7 cellular contexts compared by ENCODE assay signal in genomic region chr2:242071378-242071777, GRCh38.
A peak's percentile ranks its signal among the peaks of the same experiment; 100 is the strongest.
DNase-seq lines count a peak whose midpoint lies in the region; TF ChIP-seq lines count a peak whose summit lies in the region.
"Not testable (repeated sequence)": the region's sequence is repeated elsewhere in the genome, so short reads cannot be mapped to it uniquely, and the experiment has no call there.

No MANE protein-coding gene starts in this region.

- not testable (repeated sequence) for H3K27me3 ChIP-seq in layer of hippocampus (ENCODE audit: control insufficient read depth, insufficient read depth, low read length)

- not testable (repeated sequence) for H3K36me3 Mint-ChIP-seq in progenitor cell of endocrine pancreas (ENCODE audit: insufficient read depth)

- TF ChIP-seq CTCF in progenitor cell of endocrine pancreas (IDR thresholded peaks at IDR 0.05; ENCODE audit: unreplicated experiment): not testable (repeated sequence)

- H3K27me3 Mint-ChIP-seq in progenitor cell of endocrine pancreas: peaks cover 14% of the 10 kb centered on the region

- H3K27ac Mint-ChIP-seq in progenitor cell of endocrine pancreas: peak overlapping the region; percentile 85

- not testable (repeated sequence) for H3K9me3 Mint-ChIP-seq in progenitor cell of endocrine pancreas (ENCODE audit: low read depth)

- peaks cover 22% of the 10 kb centered on the region for H3K4me1 Mint-ChIP-seq in progenitor cell of endocrine pancreas (ENCODE audit: low read depth)

- peak overlapping the region; percentile 14 for H3K4me3 Mint-ChIP-seq in progenitor cell of endocrine pancreas (ENCODE audit: low read depth)

- H3K27ac ChIP-seq in angular gyrus (ENCODE audit: low read depth, low read length) (peak overlapping the region; percentile 80), cingulate gyrus (ENCODE audit: low read depth, low read length) (peak overlapping the region; percentile 32), layer of hippocampus (ENCODE audit: low read depth, low read length) (peak overlapping the region; percentile 83), substantia nigra (ENCODE audit: low read depth, low read length, poor library complexity, severe bottlenecking) (peak overlapping the region; percentile 61)

- DNase-seq in Ammon's horn (ENCODE audit: low spot score): peak; percentile 36
- peak; percentile 29 for DNase-seq in NCI-H524 treated with DMSO at 0.1 percent for 48 hours (lab: John Stamatoyannopoulos, UW)
- DNase-seq in progenitor cell of endocrine pancreas (ENCODE audit: low spot score, unreplicated experiment): not testable (repeated sequence)
- DNase-seq in substantia nigra (lab: John Stamatoyannopoulos, UW): peak in 9 of 49 donors; percentile 6 to 48 (median 23)

Comparison
In these comparisons a context has a peak if more than half of its experiments do, and no peak if none do; other contexts are left out.
1. H3K27ac ChIP-seq: peak in every context shown above with its lines; median percentile 83 in layer of hippocampus; 80 in angular gyrus; 61 in substantia nigra; 32 in cingulate gyrus.